In genomic region chr7:86469680-86470295, GRCh38 we compare ENCODE assay signal across 7 cellular contexts.
DNase-seq lines count a peak whose midpoint lies in the region; ATAC-seq and TF ChIP-seq lines count a peak whose summit lies in the region.

No MANE protein-coding gene starts in this region.

- H3K9me3 ChIP-seq in psoas muscle, result no peaks in the 10 kb centered on the region

- no peak overlapping the region for H3K4me3 ChIP-seq in psoas muscle

- intact Hi-C loops in psoas muscle (cut with DNase I), result loop anchor here in 1 of 2 donors (10.0 kb wide), 1 partner anchor 575 kb away; no protein-coding TSS in a partner anchor

- H3K27me3 Mint-ChIP-seq in activated T-cell treated with anti-CD3 and anti-CD28 coated beads, Interleukin-2, amount 50 U/mL, for 72 hours (ENCODE audit: low read depth), result no peaks in the 10 kb centered on the region

- H3K9me3 Mint-ChIP-seq in activated T-cell treated with anti-CD3 and anti-CD28 coated beads, Interleukin-2, amount 50 U/mL, for 72 hours, result no peaks in the 10 kb centered on the region

- ATAC-seq in GM21515 (IDR thresholded peaks at IDR 0.05; ENCODE audit: unreplicated experiment) (peak; percentile 100), psoas muscle (no peak)
- peak; percentile 44 to 65 for ATAC-seq in activated T-cell treated with anti-CD3 and anti-CD28 coated beads, Interleukin-2, amount 50 U/mL, for 72 hours (replicated peaks in 1 of 2)

- H3K4me1 Mint-ChIP-seq in activated T-cell treated with anti-CD3 and anti-CD28 coated beads, Interleukin-2, amount 50 U/mL, for 72 hours (ENCODE audit: low read depth), result no peaks in the 10 kb centered on the region

- no peak overlapping the region for H3K4me3 Mint-ChIP-seq in activated T-cell treated with anti-CD3 and anti-CD28 coated beads, Interleukin-2, amount 50 U/mL, for 72 hours

- no peak overlapping the region for H3K27ac ChIP-seq in psoas muscle

- DNase-seq in GM10248 (ENCODE audit: extremely low spot score), result peak; percentile 43
- DNase-seq in HK-2 (ENCODE audit: unreplicated experiment), result peak; percentile 65
- peak; percentile 82 for DNase-seq in NCI-H69 (lab: John Stamatoyannopoulos, UW)
- DNase-seq in activated T-cell treated with anti-CD3 and anti-CD28 coated beads, Interleukin-2, amount 50 U/mL, for 72 hours, result peak; percentile 44 to 59
- peak; percentile 81 for DNase-seq in globus pallidus (ENCODE audit: low spot score)
- DNase-seq in psoas muscle, result peak in 1 of 2 donors; percentile 19

- H3K4me1 ChIP-seq in psoas muscle, result no peaks in the 10 kb centered on the region

- H3K27me3 ChIP-seq in psoas muscle (ENCODE audit: insufficient read depth in 3 of 3, low read length in 2 of 3), result no peaks in the 10 kb centered on the region

- POLR2A ChIA-PET in GM10248 (lab: Yijun Ruan, JAX), result no interaction called here

- TF ChIP-seq CTCF in GM10248 (IDR thresholded peaks at IDR 0.05; ENCODE audit: control extremely low read depth, extremely low read depth, low read depth, missing control alignments) (peak; percentile 65), psoas muscle (IDR thresholded peaks at IDR 0.05) (peak; percentile 47)

- no peak overlapping the region for H3K27ac Mint-ChIP-seq in activated T-cell treated with anti-CD3 and anti-CD28 coated beads, Interleukin-2, amount 50 U/mL, for 72 hours

- CTCF ChIA-PET in GM10248 (lab: Yijun Ruan, JAX), result interaction anchor here (0.7 to 3.1 kb wide), 25 partner anchors 9 to 1445 kb away, joined by 3 to 27 read pairs (median 4); no protein-coding TSS in a partner anchor

- WGBS in psoas muscle, 3 donors, result 42 to 44% (median 43%) methylated on average over 9 of the region's 9 CpGs

- H3K36me3 Mint-ChIP-seq in activated T-cell treated with anti-CD3 and anti-CD28 coated beads, Interleukin-2, amount 50 U/mL, for 72 hours (ENCODE audit: insufficient read depth in 2 of 2), result no peaks in the 10 kb centered on the region

- no peaks in the 10 kb centered on the region for H3K36me3 ChIP-seq in psoas muscle (ENCODE audit: insufficient read depth in 1 of 2, low read depth in 1 of 2)

Comparison
In these comparisons a context has a peak if more than half of its experiments do, and no peak if none do; other contexts are left out.
1. ATAC-seq: peak in GM21515 (single experiment) and activated T-cell treated with anti-CD3 and anti-CD28 coated beads, Interleukin-2, amount 50 U/mL, for 72 hours (2 of 2); none in psoas muscle (0 of 4).